16 cellular contexts compared by ENCODE assay signal in the genomic region with DNA sequence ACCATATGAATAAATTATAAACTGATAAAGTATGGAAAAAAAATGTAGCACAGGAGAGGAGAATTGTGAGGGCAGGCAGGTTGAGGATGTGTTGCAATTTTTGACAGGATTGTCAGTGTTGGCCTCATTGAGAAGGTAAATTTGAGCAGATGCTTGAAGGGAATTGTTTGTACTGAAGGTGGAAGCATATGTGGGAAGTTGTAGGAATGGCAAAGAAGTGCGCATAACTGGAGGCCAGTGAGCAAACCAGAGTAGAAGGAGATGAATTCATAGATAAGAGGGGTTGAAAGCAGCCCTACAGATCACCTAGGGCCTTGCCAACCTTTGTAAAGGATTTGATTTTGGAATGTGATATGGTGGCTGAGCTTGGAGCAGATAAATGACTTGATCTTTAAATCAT. TPM values are rescaled to one million over a fixed set of nuclear protein-coding genes. Genes with fewer than 3 reads are reported as not detected.
DNase-seq lines count a peak whose midpoint lies in the region; ATAC-seq and TF ChIP-seq lines count a peak whose summit lies in the region.
"Had no signal": no experiment of that assay in that cellular context is flagged by ENCODE, and none has a peak within 500 bp of the region (broad histone marks: within the 10 kb centered on the region; RNA-seq: fewer than 3 reads in every experiment).

No MANE protein-coding gene starts in this region.

- ATAC-seq in central memory CD8-positive, alpha-beta T cell (replicated peaks; ENCODE audit: extremely low read depth, poor library complexity, severe bottlenecking), result no peak
- no peak for ATAC-seq in stimulated activated effector memory CD8-positive, alpha-beta T cell treated with anti-CD3 and anti-CD28 coated beads, Interleukin-12 subunit alpha, Interleukin-12 subunit beta, amount 100 ng/mL, for 72 hours
- no peak for ATAC-seq in heart left ventricle
- ATAC-seq: GM23338 had no signal

- H3K27me3 ChIP-seq in heart left ventricle, result no peaks in the 10 kb centered on the region
- H3K27me3 ChIP-seq: BLaER1 had no signal

- H3K9me3 Mint-ChIP-seq in activated T-cell treated with anti-CD3 and anti-CD28 coated beads, Interleukin-2, amount 50 U/mL, for 24 hours, result peaks cover 5% of the 10 kb centered on the region
- H3K9me3 Mint-ChIP-seq in activated T-helper 1 cell treated with anti-CD3 and anti-CD28 coated beads, Interleukin-12 subunit alpha, Interleukin-12 subunit beta, Interleukin-2, Interleukin-4 antibody, amounts not matched to agents 30 ng/mL and 10 ng/mL and 1 ng/mL, durations not matched to agents 14 hours and 24 hours and 36 hours, result peaks cover 3% of the 10 kb centered on the region
- H3K9me3 Mint-ChIP-seq in central memory CD8-positive, alpha-beta T cell, result no peaks in the 10 kb centered on the region
- H3K9me3 Mint-ChIP-seq in stimulated activated effector memory CD8-positive, alpha-beta T cell treated with anti-CD3 and anti-CD28 coated beads, Interleukin-12 subunit alpha, Interleukin-12 subunit beta, amount 100 ng/mL, for 72 hours, result no peaks in the 10 kb centered on the region

- peaks cover 41% of the 10 kb centered on the region for H3K4me1 Mint-ChIP-seq in activated T-cell treated with anti-CD3 and anti-CD28 coated beads, Interleukin-2, amount 50 U/mL, for 24 hours (ENCODE audit: low read depth)
- peaks cover 29% of the 10 kb centered on the region for H3K4me1 Mint-ChIP-seq in activated T-helper 1 cell treated with anti-CD3 and anti-CD28 coated beads, Interleukin-12 subunit alpha, Interleukin-12 subunit beta, Interleukin-2, Interleukin-4 antibody, amounts not matched to agents 30 ng/mL and 10 ng/mL and 1 ng/mL, durations not matched to agents 14 hours and 24 hours and 36 hours (ENCODE audit: low read depth)
- peaks cover 31% of the 10 kb centered on the region for H3K4me1 Mint-ChIP-seq in central memory CD8-positive, alpha-beta T cell
- peaks cover 46% of the 10 kb centered on the region for H3K4me1 Mint-ChIP-seq in stimulated activated effector memory CD8-positive, alpha-beta T cell treated with anti-CD3 and anti-CD28 coated beads, Interleukin-12 subunit alpha, Interleukin-12 subunit beta, amount 100 ng/mL, for 72 hours

- H3K9me3 ChIP-seq in heart left ventricle, result peaks cover 0 to 16% (median 4%) of the 10 kb centered on the region in 12 donors

- no peak overlapping the region for H3K4me3 ChIP-seq in heart left ventricle
- H3K4me3 ChIP-seq: BLaER1, GM23338 had no signal

- H3K36me3 ChIP-seq in heart left ventricle, result peaks cover 0 to 51% (median 27%) of the 10 kb centered on the region in 9 donors

- intact Hi-C loops in activated T-helper 1 cell treated with anti-CD3 and anti-CD28 coated beads, Interleukin-12 subunit alpha, Interleukin-12 subunit beta, Interleukin-2, Interleukin-4 antibody, amounts not matched to agents 30 ng/mL and 10 ng/mL and 1 ng/mL, durations not matched to agents 14 hours and 24 hours and 36 hours (cut with micrococcal nuclease), result loop anchor here (10.0 kb wide), 1 partner anchor 761 kb away; no protein-coding TSS in a partner anchor
- intact Hi-C loops in heart left ventricle (cut with DNase I), result no loop called here

- H3K4me3 Mint-ChIP-seq in activated T-cell treated with anti-CD3 and anti-CD28 coated beads, Interleukin-2, amount 50 U/mL, for 24 hours, result no peak overlapping the region
- H3K4me3 Mint-ChIP-seq in activated T-helper 1 cell treated with anti-CD3 and anti-CD28 coated beads, Interleukin-12 subunit alpha, Interleukin-12 subunit beta, Interleukin-2, Interleukin-4 antibody, amounts not matched to agents 30 ng/mL and 10 ng/mL and 1 ng/mL, durations not matched to agents 14 hours and 24 hours and 36 hours, result no peak overlapping the region
- no peak overlapping the region for H3K4me3 Mint-ChIP-seq in central memory CD8-positive, alpha-beta T cell
- H3K4me3 Mint-ChIP-seq in stimulated activated effector memory CD8-positive, alpha-beta T cell treated with anti-CD3 and anti-CD28 coated beads, Interleukin-12 subunit alpha, Interleukin-12 subunit beta, amount 100 ng/mL, for 72 hours, result no peak overlapping the region
- H3K4me3 Mint-ChIP-seq: CD14-positive monocyte; CD4-positive, alpha-beta memory T cell; GM23338 had no signal

- H3K27me3 Mint-ChIP-seq in activated T-cell treated with anti-CD3 and anti-CD28 coated beads, Interleukin-2, amount 50 U/mL, for 24 hours, result no peaks in the 10 kb centered on the region
- H3K27me3 Mint-ChIP-seq in activated T-helper 1 cell treated with anti-CD3 and anti-CD28 coated beads, Interleukin-12 subunit alpha, Interleukin-12 subunit beta, Interleukin-2, Interleukin-4 antibody, amounts not matched to agents 30 ng/mL and 10 ng/mL and 1 ng/mL, durations not matched to agents 14 hours and 24 hours and 36 hours (ENCODE audit: insufficient read depth), result no peaks in the 10 kb centered on the region
- H3K27me3 Mint-ChIP-seq in central memory CD8-positive, alpha-beta T cell, result no peaks in the 10 kb centered on the region
- H3K27me3 Mint-ChIP-seq: CD4-positive, alpha-beta memory T cell had no signal

- no peak for TF ChIP-seq POLR2A in heart left ventricle (IDR thresholded peaks at IDR 0.05)

- H3K27ac Mint-ChIP-seq in activated T-cell treated with anti-CD3 and anti-CD28 coated beads, Interleukin-2, amount 50 U/mL, for 24 hours, result peak overlapping the region; percentile 3
- H3K27ac Mint-ChIP-seq in activated T-helper 1 cell treated with anti-CD3 and anti-CD28 coated beads, Interleukin-12 subunit alpha, Interleukin-12 subunit beta, Interleukin-2, Interleukin-4 antibody, amounts not matched to agents 30 ng/mL and 10 ng/mL and 1 ng/mL, durations not matched to agents 14 hours and 24 hours and 36 hours, result peak overlapping the region; percentile 12
- H3K27ac Mint-ChIP-seq in central memory CD8-positive, alpha-beta T cell (ENCODE audit: low read depth), result peak overlapping the region; percentile 25
- peak overlapping the region; percentile 75 for H3K27ac Mint-ChIP-seq in stimulated activated effector memory CD8-positive, alpha-beta T cell treated with anti-CD3 and anti-CD28 coated beads, Interleukin-12 subunit alpha, Interleukin-12 subunit beta, amount 100 ng/mL, for 72 hours
- H3K27ac Mint-ChIP-seq: CD14-positive monocyte, GM23338 had no signal

- peaks cover 89% of the 10 kb centered on the region for H3K36me3 Mint-ChIP-seq in activated T-cell treated with anti-CD3 and anti-CD28 coated beads, Interleukin-2, amount 50 U/mL, for 24 hours (ENCODE audit: low read depth)
- H3K36me3 Mint-ChIP-seq in activated T-helper 1 cell treated with anti-CD3 and anti-CD28 coated beads, Interleukin-12 subunit alpha, Interleukin-12 subunit beta, Interleukin-2, Interleukin-4 antibody, amounts not matched to agents 30 ng/mL and 10 ng/mL and 1 ng/mL, durations not matched to agents 14 hours and 24 hours and 36 hours (ENCODE audit: low read depth), result peaks cover 52% of the 10 kb centered on the region
- H3K36me3 Mint-ChIP-seq in central memory CD8-positive, alpha-beta T cell (ENCODE audit: insufficient read depth), result peaks cover 32% of the 10 kb centered on the region
- H3K36me3 Mint-ChIP-seq in stimulated activated effector memory CD8-positive, alpha-beta T cell treated with anti-CD3 and anti-CD28 coated beads, Interleukin-12 subunit alpha, Interleukin-12 subunit beta, amount 100 ng/mL, for 72 hours, result peaks cover 74% of the 10 kb centered on the region

- WGBS in heart left ventricle, 4 donors, result 93 to 99% (median 96%) methylated on average over 1 of the region's 1 CpG

- TF ChIP-seq CTCF in heart left ventricle (IDR thresholded peaks at IDR 0.05), result no peak

- peaks cover 0 to 27% (median 11%) of the 10 kb centered on the region in 12 donors for H3K4me1 ChIP-seq in heart left ventricle

- H3K27ac ChIP-seq in heart left ventricle, result no peak overlapping the region
- H3K27ac ChIP-seq: BLaER1 had no signal

- DNase-seq in activated T-cell treated with anti-CD3 and anti-CD28 coated beads, Interleukin-2, amount 50 U/mL, for 24 hours, result no peak
- no peak for DNase-seq in activated T-cell treated with anti-CD3 and anti-CD28 coated beads, Interleukin-2, amount 50 U/mL, for 48 hours
- DNase-seq in activated T-helper 1 cell treated with anti-CD3 and anti-CD28 coated beads, Interleukin-12 subunit alpha, Interleukin-12 subunit beta, Interleukin-2, Interleukin-4 antibody, amounts not matched to agents 30 ng/mL and 10 ng/mL and 1 ng/mL, durations not matched to agents 14 hours and 24 hours and 36 hours (ENCODE audit: low spot score), result no peak
- DNase-seq in central memory CD8-positive, alpha-beta T cell (ENCODE audit: low spot score in 2 of 2), result no peak
- DNase-seq in stimulated activated effector memory CD8-positive, alpha-beta T cell treated with anti-CD3 and anti-CD28 coated beads, Interleukin-12 subunit alpha, Interleukin-12 subunit beta, amount 100 ng/mL, for 72 hours (ENCODE audit: low spot score in 2 of 2), result no peak
- no peak for DNase-seq in NCI-H2107 treated with DMSO at 0.1 percent for 48 hours (lab: John Stamatoyannopoulos, UW; ENCODE audit: unreplicated experiment)
- DNase-seq in heart left ventricle, result no peak
- DNase-seq: 8988T; CD4-positive, alpha-beta memory T cell; DMS153; DMS79; GDM1; HCEC 1CT had no signal

RNA-seq across cellular contexts. Expression of a gene that starts 6.4 kb away (rescaled TPM):
- 16.9 and 20.0 TPM in 2 replicates for total RNA-seq in activated T-helper 1 cell treated with anti-CD3 and anti-CD28 coated beads, Interleukin-12 subunit alpha, Interleukin-12 subunit beta, Interleukin-2, Interleukin-4 antibody, amounts not matched to agents 30 ng/mL and 10 ng/mL and 1 ng/mL, durations not matched to agents 14 hours and 24 hours and 36 hours
- 10 to 100 TPM; 36.8 to 78.9 (median 51.5) TPM for total RNA-seq in heart left ventricle
- 100 to 1,000 TPM in 1 of 2 donors, 10 to 100 TPM in 1; 15.1 to 105 TPM for polyA plus RNA-seq in heart left ventricle

RNA-seq across cellular contexts. Expression of a gene that starts 6.6 kb away (rescaled TPM):
- total RNA-seq in activated T-helper 1 cell treated with anti-CD3 and anti-CD28 coated beads, Interleukin-12 subunit alpha, Interleukin-12 subunit beta, Interleukin-2, Interleukin-4 antibody, amounts not matched to agents 30 ng/mL and 10 ng/mL and 1 ng/mL, durations not matched to agents 14 hours and 24 hours and 36 hours, result 37.2 and 39.9 TPM in 2 replicates
- total RNA-seq in heart left ventricle, result 10 to 100 TPM; 22.3 to 34.4 (median 26.3) TPM
- polyA plus RNA-seq in heart left ventricle, result 10 to 100 TPM in 1 of 2 donors, 1 to 10 TPM in 1; 7.6 to 16.3 TPM

RNA-seq across cellular contexts. Expression of a gene that starts 50.2 kb away (rescaled TPM):
- 16.8 and 18.3 TPM in 2 replicates for total RNA-seq in activated T-helper 1 cell treated with anti-CD3 and anti-CD28 coated beads, Interleukin-12 subunit alpha, Interleukin-12 subunit beta, Interleukin-2, Interleukin-4 antibody, amounts not matched to agents 30 ng/mL and 10 ng/mL and 1 ng/mL, durations not matched to agents 14 hours and 24 hours and 36 hours
- total RNA-seq in heart left ventricle, result 10 to 100 TPM; 26.1 to 50.9 (median 32.8) TPM
- 10 to 100 TPM; 12.5 to 61.5 TPM for polyA plus RNA-seq in heart left ventricle

Comparison
In these comparisons a context has a peak if more than half of its experiments do, and no peak if none do; other contexts are left out.
1. H3K27ac Mint-ChIP-seq: peak in every context shown above with its lines; median percentile 75 in stimulated activated effector memory CD8-positive, alpha-beta T cell treated with anti-CD3 and anti-CD28 coated beads, Interleukin-12 subunit alpha, Interleukin-12 subunit beta, amount 100 ng/mL, for 72 hours; 25 in central memory CD8-positive, alpha-beta T cell; 12 in activated T-helper 1 cell treated with anti-CD3 and anti-CD28 coated beads, Interleukin-12 subunit alpha, Interleukin-12 subunit beta, Interleukin-2, Interleukin-4 antibody, amounts not matched to agents 30 ng/mL and 10 ng/mL and 1 ng/mL, durations not matched to agents 14 hours and 24 hours and 36 hours; 3 in activated T-cell treated with anti-CD3 and anti-CD28 coated beads, Interleukin-2, amount 50 U/mL, for 24 hours.